In genomic region chr3:62558549-62559112, GRCh38 we compare ENCODE assay signal across 10 cellular contexts.
A peak's percentile ranks its signal among the peaks of the same experiment; 100 is the strongest.
DNase-seq lines count a peak whose midpoint lies in the region; ATAC-seq and TF ChIP-seq lines count a peak whose summit lies in the region.
"Had no signal": no experiment of that assay in that cellular context is flagged by ENCODE, and none has a peak within 500 bp of the region (broad histone marks: within the 10 kb centered on the region; RNA-seq: fewer than 3 reads in every experiment).

No MANE protein-coding gene starts in this region.

- TF ChIP-seq CTCF in GM06990 (IDR thresholded peaks at IDR 0.05; ENCODE audit: insufficient read depth, low read length, poor library complexity, severe bottlenecking) (peak; percentile 57), adrenal gland (IDR thresholded peaks at IDR 0.05) (peak in 4 of 6 experiments; percentile 5 to 48 (median 28)), right lobe of liver (IDR thresholded peaks at IDR 0.05) (peak; percentile 11 to 52 (median 36)), tibial artery (IDR thresholded peaks at IDR 0.05) (peak in 1 of 2 experiments; percentile 17)

- intact Hi-C loops in adrenal gland (cut with DNase I) (no loop called here), right lobe of liver (cut with DNase I) (loop anchor here in 1 of 2 donors (10.0 kb wide), 1 partner anchor 214 kb away; no protein-coding TSS in a partner anchor), tibial artery (cut with DNase I; ENCODE audit: low total_unique reads) (loop anchor here (10.0 kb wide), 1 partner anchor 214 kb away; no protein-coding TSS in a partner anchor)

- H3K27ac ChIP-seq in adrenal gland (no peak overlapping the region), right lobe of liver (no peak overlapping the region), tibial artery (no peak overlapping the region)
- H3K27ac ChIP-seq: HL-60 had no signal

- no peak for DNase-seq in GM06990 (ENCODE audit: extremely low read depth, insufficient read length)
- DNase-seq in HT1080 (ENCODE audit: low read depth) = peak; percentile 49
- peak in 1 of 7 donors; percentile 9 for DNase-seq in adrenal gland
- no peak for DNase-seq in right lobe of liver
- DNase-seq in tibial artery = no peak
- DNase-seq in midbrain (lab: John Stamatoyannopoulos, UW) = no peak
- no peak for DNase-seq in NCI-H1105 (lab: John Stamatoyannopoulos, UW)

- H3K9me3 ChIP-seq in adrenal gland (replicated peaks in 1 of 3) (no peaks in the 10 kb centered on the region), right lobe of liver (no peaks in the 10 kb centered on the region), tibial artery (no peaks in the 10 kb centered on the region)

- WGBS in adrenal gland, 4 donors = 24 to 28% (median 25%) methylated on average over 8 of the region's 8 CpGs
- 11% methylated on average over 7 of the region's 8 CpGs for WGBS in right lobe of liver (ENCODE audit: insufficient coverage, low coverage, low lambda C conversion rate, missing lambda C conversion rate)

- H3K36me3 ChIP-seq in GM06990 (ENCODE audit: control insufficient read depth, insufficient read depth, low read length) (no peaks in the 10 kb centered on the region), adrenal gland (replicated peaks in 1 of 2) (no peaks in the 10 kb centered on the region), right lobe of liver (no peaks in the 10 kb centered on the region), tibial artery (no peaks in the 10 kb centered on the region)

- ATAC-seq in right lobe of liver (peak in 2 of 4 donors; percentile 36), GM21526 (IDR thresholded peaks at IDR 0.05; ENCODE audit: low FRiP score, unreplicated experiment) (no peak)
- ATAC-seq: activated T-helper 17 cell treated with anti-CD3 and anti-CD28 coated beads, Interleukin-2, amount 50 U/mL, for 72 hours had no signal

- TF ChIP-seq POLR2A in adrenal gland (IDR thresholded peaks at IDR 0.05) (no peak), right lobe of liver (IDR thresholded peaks at IDR 0.05) (no peak)

- H3K27me3 ChIP-seq in GM06990 (replicated peaks; ENCODE audit: control insufficient read depth, insufficient read depth, low read length) (no peaks in the 10 kb centered on the region), adrenal gland (no peaks in the 10 kb centered on the region), right lobe of liver (no peaks in the 10 kb centered on the region), tibial artery (no peaks in the 10 kb centered on the region)

- H3K4me1 ChIP-seq in adrenal gland (replicated peaks in 1 of 2) (no peaks in the 10 kb centered on the region), right lobe of liver (no peaks in the 10 kb centered on the region), tibial artery (peaks cover 0 to 21% (median 8%) of the 10 kb centered on the region in 4 donors)

- H3K4me3 ChIP-seq in GM06990 (replicated peaks; ENCODE audit: low read depth, low read length) (no peak overlapping the region), adrenal gland (no peak overlapping the region), right lobe of liver (no peak overlapping the region), tibial artery (no peak overlapping the region)
